17 cellular contexts compared by ENCODE assay signal in genomic region chr6:169530762-169531143, GRCh38.
A peak's percentile ranks its signal among the peaks of the same experiment; 100 is the strongest.
DNase-seq lines count a peak whose midpoint lies in the region; ATAC-seq and TF ChIP-seq lines count a peak whose summit lies in the region.
"Had no signal": no experiment of that assay in that cellular context is flagged by ENCODE, and none has a peak within 500 bp of the region (broad histone marks: within the 10 kb centered on the region; RNA-seq: fewer than 3 reads in every experiment).

No MANE protein-coding gene starts in this region.

- H3K27ac ChIP-seq in CD4-positive, alpha-beta T cell (ENCODE audit: low read depth, low read length): no peak overlapping the region
- peak overlapping the region in 1 of 2 donors; percentile 62 for H3K27ac ChIP-seq in left lung
- H3K27ac ChIP-seq: colonic mucosa, foreskin keratinocyte, HL-60 had no signal

- CTCF ChIA-PET in CD4-positive, alpha-beta T cell (lab: Charles Lee): no interaction called here

- peaks cover 5% of the 10 kb centered on the region for H3K9me3 Mint-ChIP-seq in CD4-positive, alpha-beta T cell
- H3K9me3 Mint-ChIP-seq in natural killer cell treated with Interleukin-12 subunit alpha and Interleukin-12 subunit beta and Interleukin-15 and Interleukin-18, amount 100 ng/mL, for 72 hours: peaks cover 6% of the 10 kb centered on the region

- H3K36me3 ChIP-seq in adipocyte (ENCODE audit: control insufficient read depth, insufficient read depth, low read length, severe bottlenecking): no peaks in the 10 kb centered on the region
- no peaks in the 10 kb centered on the region for H3K36me3 ChIP-seq in left lung
- H3K36me3 ChIP-seq: colonic mucosa had no signal

- ATAC-seq in CD4-positive, alpha-beta T cell (ENCODE audit: poor library complexity): peak; percentile 84
- ATAC-seq in natural killer cell treated with Interleukin-12 subunit alpha and Interleukin-12 subunit beta and Interleukin-15 and Interleukin-18, amount 100 ng/mL, for 72 hours: peak; percentile 32 to 68
- no peak for ATAC-seq in left lung
- ATAC-seq: foreskin keratinocyte; stimulated activated naive B cell treated with anti-CD40 and anti-IgM and Interleukin-4, amounts not matched to agents 10 μg/mL and 1 μg/mL and 100 μg/mL, for 72 hours had no signal

- POLR2A ChIA-PET in CD4-positive, alpha-beta T cell (lab: Charles Lee): no interaction called here

- H3K4me3 Mint-ChIP-seq in CD4-positive, alpha-beta T cell: no peak overlapping the region
- peak overlapping the region; percentile 33 for H3K4me3 Mint-ChIP-seq in natural killer cell treated with Interleukin-12 subunit alpha and Interleukin-12 subunit beta and Interleukin-15 and Interleukin-18, amount 100 ng/mL, for 72 hours
- H3K4me3 Mint-ChIP-seq: CD14-positive monocyte; stimulated activated naive B cell treated with anti-CD40 and anti-IgM and Interleukin-4, amounts not matched to agents 10 μg/mL and 1 μg/mL and 100 μg/mL, for 72 hours had no signal

- intact Hi-C loops in CD4-positive, alpha-beta T cell (cut with DNase I, micrococcal nuclease): no loop called here
- intact Hi-C loops in left lung (cut with DNase I): no loop called here

- H3K4me1 ChIP-seq in adipocyte (ENCODE audit: control insufficient read depth, insufficient read depth, low read length) (peaks cover 39% of the 10 kb centered on the region), left lung (peaks cover 0 to 13% of the 10 kb centered on the region in 2 donors)
- H3K4me1 ChIP-seq: colonic mucosa, foreskin keratinocyte had no signal

- peaks cover 10% of the 10 kb centered on the region for H3K36me3 Mint-ChIP-seq in CD4-positive, alpha-beta T cell (ENCODE audit: low read depth)
- peaks cover 23% of the 10 kb centered on the region for H3K36me3 Mint-ChIP-seq in natural killer cell treated with Interleukin-12 subunit alpha and Interleukin-12 subunit beta and Interleukin-15 and Interleukin-18, amount 100 ng/mL, for 72 hours
- H3K36me3 Mint-ChIP-seq: CD14-positive monocyte had no signal

- H3K4me3 ChIP-seq in adipocyte (ENCODE audit: low read length): no peak overlapping the region
- H3K4me3 ChIP-seq in left lung: no peak overlapping the region
- H3K4me3 ChIP-seq: colonic mucosa, MG63 had no signal

- H3K4me1 Mint-ChIP-seq in CD4-positive, alpha-beta T cell (ENCODE audit: low read depth): peaks cover 14% of the 10 kb centered on the region
- peaks cover 0 to 11% of the 10 kb centered on the region in 2 donors for H3K4me1 Mint-ChIP-seq in natural killer cell treated with Interleukin-12 subunit alpha and Interleukin-12 subunit beta and Interleukin-15 and Interleukin-18, amount 100 ng/mL, for 72 hours (ENCODE audit: low read depth in 2 of 2)
- H3K4me1 Mint-ChIP-seq: CD14-positive monocyte had no signal

- DNase-seq in CD4-positive, alpha-beta T cell: no peak
- DNase-seq in Kasumi-1 (lab: John Stamatoyannopoulos, UW): peak; percentile 27 to 34
- no peak for DNase-seq in adipocyte (ENCODE audit: low read depth)
- no peak for DNase-seq in natural killer cell treated with Interleukin-12 subunit alpha and Interleukin-12 subunit beta and Interleukin-15 and Interleukin-18, amount 100 ng/mL, for 72 hours (ENCODE audit: low spot score)
- DNase-seq in left lung: no peak
- DNase-seq in NOMO-1 treated with dmso at 0.1 percent for 144 hours (lab: John Stamatoyannopoulos, UW; ENCODE audit: unreplicated experiment): no peak
- no peak for DNase-seq in nucleus accumbens (lab: John Stamatoyannopoulos, UW)
- DNase-seq in CD1c-positive myeloid dendritic cell (ENCODE audit: extremely low spot score): no peak
- DNase-seq: activated effector memory CD4-positive, alpha-beta T cell treated with Interleukin-2 at 50 U/mL for 16 hours; foreskin keratinocyte; kidney; stimulated activated naive B cell treated with anti-CD40 and anti-IgM and Interleukin-4, amounts not matched to agents 10 μg/mL and 1 μg/mL and 100 μg/mL, for 72 hours; T1000 had no signal

- peak overlapping the region; percentile 75 for H3K27ac Mint-ChIP-seq in CD4-positive, alpha-beta T cell
- peak overlapping the region in 1 of 2 donors; percentile 52 for H3K27ac Mint-ChIP-seq in natural killer cell treated with Interleukin-12 subunit alpha and Interleukin-12 subunit beta and Interleukin-15 and Interleukin-18, amount 100 ng/mL, for 72 hours
- H3K27ac Mint-ChIP-seq: CD14-positive monocyte; stimulated activated naive B cell treated with anti-CD40 and anti-IgM and Interleukin-4, amounts not matched to agents 10 μg/mL and 1 μg/mL and 100 μg/mL, for 72 hours had no signal

- peak overlapping the region; percentile 41 for H3K9ac ChIP-seq in adipocyte (ENCODE audit: low read length)

- no peak for TF ChIP-seq CTCF in CD4-positive, alpha-beta T cell (IDR thresholded peaks at IDR 0.05)
- no peak for TF ChIP-seq CTCF in left lung (IDR thresholded peaks at IDR 0.05)

- no peaks in the 10 kb centered on the region for H3K27me3 Mint-ChIP-seq in CD4-positive, alpha-beta T cell
- H3K27me3 Mint-ChIP-seq in natural killer cell treated with Interleukin-12 subunit alpha and Interleukin-12 subunit beta and Interleukin-15 and Interleukin-18, amount 100 ng/mL, for 72 hours: no peaks in the 10 kb centered on the region
- H3K27me3 Mint-ChIP-seq: stimulated activated naive B cell treated with anti-CD40 and anti-IgM and Interleukin-4, amounts not matched to agents 10 μg/mL and 1 μg/mL and 100 μg/mL, for 72 hours had no signal

- no peaks in the 10 kb centered on the region for H3K27me3 ChIP-seq in CD4-positive, alpha-beta T cell (ENCODE audit: control insufficient read depth, insufficient read depth, low read length)
- H3K27me3 ChIP-seq in adipocyte (replicated peaks; ENCODE audit: control insufficient read depth, insufficient read depth, low read length) (no peaks in the 10 kb centered on the region), left lung (no peaks in the 10 kb centered on the region)
- H3K27me3 ChIP-seq: colonic mucosa, foreskin keratinocyte, MG63 had no signal

- H3K9me3 ChIP-seq in CD4-positive, alpha-beta T cell (ENCODE audit: control insufficient read depth, low read length): peaks cover 22% of the 10 kb centered on the region
- H3K9me3 ChIP-seq in adipocyte (ENCODE audit: control insufficient read depth, low read length) (peaks cover 16% of the 10 kb centered on the region), left lung (peaks cover 0 to 21% of the 10 kb centered on the region in 2 donors)
- H3K9me3 ChIP-seq: colonic mucosa had no signal

Comparison
In these comparisons a context has a peak if more than half of its experiments do, and no peak if none do; other contexts are left out.
1. DNase-seq: peak in Kasumi-1 (2 of 2); none in CD4-positive, alpha-beta T cell (0 of 10), adipocyte (single experiment), natural killer cell treated with Interleukin-12 subunit alpha and Interleukin-12 subunit beta and Interleukin-15 and Interleukin-18, amount 100 ng/mL, for 72 hours (single experiment), left lung (0 of 2), NOMO-1 treated with dmso at 0.1 percent for 144 hours (single experiment), nucleus accumbens (0 of 56) and CD1c-positive myeloid dendritic cell (single experiment).